Comparison of ENCODE assay signal across 1 cellular context in genomic region chr7:99551767-99552463, GRCh38.
TF ChIP-seq lines count a peak whose summit lies in the region.

TSS of gene FAM200A (minus strand) at chr7:99552114. CDS start at chr7:99548407, 3,707 bp downstream.

TF ChIP-seq in GM12878, 131 proteins besides CTCF, POLR2A, EP300 and RAD21 (continued from another document and continues in another):
- no peak for TF ChIP-seq BCL3 (IDR thresholded peaks at IDR 0.05; ENCODE audit: borderline replicate concordance, insufficient read depth, low read depth, low read length, poor library complexity, severe bottlenecking)
- TF ChIP-seq POLR2AphosphoS5 (IDR thresholded peaks at IDR 0.05; ENCODE audit: low read length), result peak; percentile 97
- TF ChIP-seq BMI1 (IDR thresholded peaks at IDR 0.05; ENCODE audit: borderline replicate concordance), result no peak
- TF ChIP-seq SMAD1 (IDR thresholded peaks at IDR 0.05; ENCODE audit: low read depth, partially characterized antibody), result peak; percentile 37
- TF ChIP-seq RCOR1 (conservative IDR thresholded peaks at IDR 0.05; ENCODE audit: low read depth, low read length), result no peak
- TF ChIP-seq FOXK2 (IDR thresholded peaks at IDR 0.05), result no peak
- no peak for TF ChIP-seq SPI1 (IDR thresholded peaks at IDR 0.05; ENCODE audit: borderline replicate concordance, insufficient read depth, low read depth, low read length)
- TF ChIP-seq POU2F2 (IDR thresholded peaks at IDR 0.05; ENCODE audit: borderline replicate concordance, low read depth, low read length), result peak; percentile 62; the same call in 1 of the 3 replicates
- TF ChIP-seq DPF2 (IDR thresholded peaks at IDR 0.05), result no peak
- TF ChIP-seq TCF3 (IDR thresholded peaks at IDR 0.05; ENCODE audit: borderline replicate concordance, insufficient read depth, low read depth, low read length), result no peak
- no peak for TF ChIP-seq ZBTB11 (CRISPR knock-in tag; IDR thresholded peaks at IDR 0.05)
- TF ChIP-seq CBFB (IDR thresholded peaks at IDR 0.05; ENCODE audit: low read depth), result peak; percentile 52; the same call in 1 of the 2 replicates
- no peak for TF ChIP-seq CEBPB (IDR thresholded peaks at IDR 0.05; ENCODE audit: borderline replicate concordance in 1 of 2, low read depth in 2 of 2, low read length in 2 of 2)
- no peak for TF ChIP-seq ZNF217 (IDR thresholded peaks at IDR 0.05)
- TF ChIP-seq PML (IDR thresholded peaks at IDR 0.05; ENCODE audit: low read length), result peak; percentile 93
- TF ChIP-seq KDM1A (IDR thresholded peaks at IDR 0.05; ENCODE audit: borderline replicate concordance), result no peak
- no peak for TF ChIP-seq MAX (IDR thresholded peaks at IDR 0.05; ENCODE audit: low read depth, low read length)
- no peak; the same call in 1 of the 2 replicates for TF ChIP-seq LARP7 (IDR thresholded peaks at IDR 0.05)
- TF ChIP-seq PAX8 (IDR thresholded peaks at IDR 0.05), result no peak
- no peak for TF ChIP-seq REST (IDR thresholded peaks at IDR 0.05; ENCODE audit: low read depth, low read length)
- TF ChIP-seq JUND (IDR thresholded peaks at IDR 0.05; ENCODE audit: low read depth, low read length), result no peak
- TF ChIP-seq NFXL1 (IDR thresholded peaks at IDR 0.05; ENCODE audit: borderline replicate concordance), result no peak
- TF ChIP-seq ZNF207 (IDR thresholded peaks at IDR 0.05; ENCODE audit: borderline replicate concordance), result peak; percentile 70
- peak; percentile 82 for TF ChIP-seq IKZF1 (conservative IDR thresholded peaks at IDR 0.05)
- no peak for TF ChIP-seq MTA2 (IDR thresholded peaks at IDR 0.05; ENCODE audit: low read depth)
- TF ChIP-seq PKNOX1 (IDR thresholded peaks at IDR 0.05), result 0 out of 2 replicates have a peak, but pooled peaks have one; percentile 20
- peak in 1 of 2 experiments; percentile 33; a peak in 1 of 4 replicates for TF ChIP-seq ETV6 (conservative IDR thresholded peaks at IDR 0.05 in 1 of 2, IDR thresholded peaks at IDR 0.05 in 1 of 2; ENCODE audit: borderline replicate concordance in 1 of 2, low read depth in 1 of 2)
- peak; percentile 39 for TF ChIP-seq SIX5 (IDR thresholded peaks at IDR 0.05; ENCODE audit: low read depth, low read length, severe bottlenecking)
- no peak for TF ChIP-seq STAT3 (IDR thresholded peaks at IDR 0.05; ENCODE audit: low read depth, low read length)
- TF ChIP-seq SP1 (IDR thresholded peaks at IDR 0.05; ENCODE audit: low read depth, low read length), result peak; percentile 32
- TF ChIP-seq BHLHE40 (IDR thresholded peaks at IDR 0.05; ENCODE audit: borderline replicate concordance in 1 of 2, low read depth in 2 of 2, low read length in 1 of 2), result peak in 1 of 2 experiments; percentile 11; a peak in 1 of 4 replicates
- no peak for TF ChIP-seq MEF2A (IDR thresholded peaks at IDR 0.05; ENCODE audit: insufficient read depth, low read depth, low read length)
- peak in 1 of 2 experiments; percentile 57; a peak in 1 of 3 replicates for TF ChIP-seq EGR1 (IDR thresholded peaks at IDR 0.05; ENCODE audit: borderline replicate concordance in 1 of 2, low read depth in 2 of 2, low read length in 2 of 2)
- TF ChIP-seq KLF5 (IDR thresholded peaks at IDR 0.05; ENCODE audit: partially characterized antibody), result peak; percentile 33
- TF ChIP-seq ZBTB40 (IDR thresholded peaks at IDR 0.05; ENCODE audit: borderline replicate concordance), result peak; percentile 96
- no peak for TF ChIP-seq NFIC (IDR thresholded peaks at IDR 0.05; ENCODE audit: low read depth, low read length)
- peak; percentile 57 for TF ChIP-seq ZNF687 (IDR thresholded peaks at IDR 0.05)
- no peak for TF ChIP-seq ZNF384 (IDR thresholded peaks at IDR 0.05; ENCODE audit: borderline replicate concordance, low read depth, low read length)
- TF ChIP-seq MTA3 (IDR thresholded peaks at IDR 0.05; ENCODE audit: borderline replicate concordance, low read length), result peak; percentile 64; the same call in 1 of the 2 replicates
- peak; percentile 51; the same call in 1 of the 2 replicates for TF ChIP-seq GATAD2B (conservative IDR thresholded peaks at IDR 0.05; ENCODE audit: low read depth)
- TF ChIP-seq NKRF (conservative IDR thresholded peaks at IDR 0.05), result peak; percentile 66; the same call in 1 of the 2 replicates
